Comparison of ENCODE assay signal across 1 cellular context in genomic region chr19:40416918-40417713, GRCh38.
TF ChIP-seq lines count a peak whose summit lies in the region.

No MANE protein-coding gene starts in this region.

TF ChIP-seq in GM12878, 131 proteins besides CTCF, POLR2A, EP300 and RAD21 (continued from another document):
- TF ChIP-seq NR2C2 (IDR thresholded peaks at IDR 0.05; ENCODE audit: borderline replicate concordance, control insufficient read depth, insufficient read length, low read depth) (no peak), TCF3 (IDR thresholded peaks at IDR 0.05; ENCODE audit: borderline replicate concordance, insufficient read depth, low read depth, low read length) (peak; percentile 79; the same call in 1 of the 2 replicates), KAT2A (conservative IDR thresholded peaks at IDR 0.05; ENCODE audit: control insufficient read depth, low read depth, low read length) (no peak), MYB (IDR thresholded peaks at IDR 0.05; ENCODE audit: borderline replicate concordance, low read depth, low read length) (no peak), TARDBP (IDR thresholded peaks at IDR 0.05; ENCODE audit: borderline replicate concordance) (no peak), POLR2AphosphoS2 (IDR thresholded peaks at IDR 0.05; ENCODE audit: low read depth, low read length) (no peak), SUZ12 (IDR thresholded peaks at IDR 0.05; ENCODE audit: unreplicated experiment) (no peak), IRF5 (IDR thresholded peaks at IDR 0.05; ENCODE audit: borderline replicate concordance) (no peak), NR2C1 (IDR thresholded peaks at IDR 0.05) (no peak), ZNF217 (IDR thresholded peaks at IDR 0.05) (peak; percentile 76; the same call in 1 of the 2 replicates), ESRRA (IDR thresholded peaks at IDR 0.05; ENCODE audit: low read length) (no peak), E2F4 (IDR thresholded peaks at IDR 0.05; ENCODE audit: low read depth, low read length) (no peak), ELK1 (IDR thresholded peaks at IDR 0.05; ENCODE audit: low read depth, low read length) (no peak), CEBPZ (IDR thresholded peaks at IDR 0.05; ENCODE audit: low read depth, low read length) (no peak), BCL3 (IDR thresholded peaks at IDR 0.05; ENCODE audit: borderline replicate concordance, insufficient read depth, low read depth, low read length, poor library complexity, severe bottlenecking) (peak; percentile 56), CHD1 (IDR thresholded peaks at IDR 0.05; ENCODE audit: low read depth, low read length) (no peak), E4F1 (IDR thresholded peaks at IDR 0.05; ENCODE audit: borderline replicate concordance, partially characterized antibody) (no peak), ZNF592 (IDR thresholded peaks at IDR 0.05) (no peak), HSF1 (IDR thresholded peaks at IDR 0.05; ENCODE audit: low read depth, low read length) (no peak), RFX5 (IDR thresholded peaks at IDR 0.05; ENCODE audit: low read depth, low read length) (no peak), CBX3 (IDR thresholded peaks at IDR 0.05; ENCODE audit: borderline replicate concordance, low read depth) (no peak), SREBF1 (IDR thresholded peaks at IDR 0.05; ENCODE audit: low read length) (no peak), ZZZ3 (IDR thresholded peaks at IDR 0.05; ENCODE audit: control insufficient read depth, insufficient read length, low read depth) (no peak), SP1 (IDR thresholded peaks at IDR 0.05; ENCODE audit: low read depth, low read length) (peak; percentile 70)
